ENCODE assay signal across 9 cellular contexts in the genomic region with DNA sequence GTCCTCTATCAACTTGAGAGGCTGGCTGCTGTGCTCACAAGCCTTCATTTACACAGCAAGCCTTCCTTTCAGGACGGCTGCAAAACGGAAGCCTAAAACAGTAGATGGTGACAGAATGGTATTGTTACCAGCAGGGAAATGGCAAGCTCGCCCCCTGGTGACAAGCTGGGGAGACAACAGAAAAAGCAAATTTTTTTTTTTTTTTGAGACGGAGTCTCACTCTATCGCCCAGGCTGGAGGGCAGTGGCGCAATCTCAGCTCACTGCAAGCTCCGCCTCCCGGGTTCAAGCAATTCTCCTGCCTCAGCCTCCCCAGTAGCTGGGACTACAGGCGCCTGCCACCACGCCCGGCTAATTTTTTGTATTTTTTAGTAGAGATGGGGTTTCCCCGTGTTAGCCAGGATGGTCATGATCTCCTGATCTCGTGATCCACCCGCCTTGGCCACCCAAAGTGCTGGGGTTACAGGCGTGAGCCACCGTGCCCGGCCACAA. TPM values are rescaled to one million over a fixed set of nuclear protein-coding genes. Genes with fewer than 3 reads are reported as not detected.
DNase-seq lines count a peak whose midpoint lies in the region; ATAC-seq and TF ChIP-seq lines count a peak whose summit lies in the region.
"Not testable (repeated sequence)": the region's sequence is repeated elsewhere in the genome, so short reads cannot be mapped to it uniquely, and the experiment has no call there.
"Had no signal": no experiment of that assay in that cellular context is flagged by ENCODE, and none has a peak within 500 bp of the region (broad histone marks: within the 10 kb centered on the region; RNA-seq: fewer than 3 reads in every experiment).

No MANE protein-coding gene starts in this region.

- not testable (repeated sequence) for H3K4me1 ChIP-seq in neural progenitor cell

- H3K27ac Mint-ChIP-seq in neural progenitor cell: peak overlapping the region; percentile 22
- H3K27ac Mint-ChIP-seq in stimulated activated naive CD8-positive, alpha-beta T cell treated with anti-CD3 and anti-CD28 coated beads, Interleukin-15, Interleukin-2, amounts not matched to agents 100 ng/mL and 50 ng/mL, for 24 hours: peak overlapping the region; percentile 69

- peak overlapping the region; percentile 31 for H3K27ac ChIP-seq in SU-DHL-6 (ENCODE audit: low read depth, low read length)
- H3K27ac ChIP-seq in neural progenitor cell: not testable (repeated sequence)

- H3K27me3 ChIP-seq in SU-DHL-6 (ENCODE audit: low read length); neural progenitor cell: not testable (repeated sequence)

- H3K79me2 ChIP-seq in SU-DHL-6 (ENCODE audit: insufficient read depth, low read length); neural progenitor cell (ENCODE audit: low read depth): not testable (repeated sequence)

- DNase-seq in DMS79 treated with DMSO at 0.1 percent for 48 hours (lab: John Stamatoyannopoulos, UW) (peak; percentile 50), NCI-H146 treated with DMSO at 0.1 percent for 48 hours (lab: John Stamatoyannopoulos, UW; ENCODE audit: unreplicated experiment) (peak; percentile 54), activated gamma-delta T cell treated with Interleukin-2 at 50 U/mL for 16 hours (peak; percentile 79), fibroblast of the aortic adventitia (ENCODE audit: low read depth) (peak; percentile 74), neural progenitor cell (ENCODE audit: low spot score) (peak; percentile 87)

- H3K36me3 Mint-ChIP-seq in neural progenitor cell: peaks cover 10% of the 10 kb centered on the region
- peaks cover 58% of the 10 kb centered on the region for H3K36me3 Mint-ChIP-seq in stimulated activated naive CD8-positive, alpha-beta T cell treated with anti-CD3 and anti-CD28 coated beads, Interleukin-15, Interleukin-2, amounts not matched to agents 100 ng/mL and 50 ng/mL, for 24 hours (ENCODE audit: low read depth)

- H2AFZ ChIP-seq in SU-DHL-6 (ENCODE audit: low read depth, low read length, severe bottlenecking): not testable (repeated sequence)
- H2AFZ ChIP-seq in neural progenitor cell (replicated peaks): peak overlapping the region; percentile 45

- not testable (repeated sequence) for H3K9me2 ChIP-seq in SU-DHL-6 (replicated peaks; ENCODE audit: insufficient read depth, low read length)

- ATAC-seq in HG02678 (IDR thresholded peaks at IDR 0.05; ENCODE audit: unreplicated experiment): peak; percentile 66

- not testable (repeated sequence) for H3K9ac ChIP-seq in SU-DHL-6 (ENCODE audit: low read length); neural progenitor cell

- not testable (repeated sequence) for H3K4me2 ChIP-seq in SU-DHL-6 (ENCODE audit: low read depth, low read length, poor library complexity, severe bottlenecking); neural progenitor cell

- not testable (repeated sequence) for H3K9me3 Mint-ChIP-seq in neural progenitor cell; stimulated activated naive CD8-positive, alpha-beta T cell treated with anti-CD3 and anti-CD28 coated beads, Interleukin-15, Interleukin-2, amounts not matched to agents 100 ng/mL and 50 ng/mL, for 24 hours

- not testable (repeated sequence) for H3K4me3 Mint-ChIP-seq in neural progenitor cell
- peak overlapping the region; percentile 8 for H3K4me3 Mint-ChIP-seq in stimulated activated naive CD8-positive, alpha-beta T cell treated with anti-CD3 and anti-CD28 coated beads, Interleukin-15, Interleukin-2, amounts not matched to agents 100 ng/mL and 50 ng/mL, for 24 hours

- H3K27me3 Mint-ChIP-seq in neural progenitor cell (ENCODE audit: insufficient read depth, low read depth); stimulated activated naive CD8-positive, alpha-beta T cell treated with anti-CD3 and anti-CD28 coated beads, Interleukin-15, Interleukin-2, amounts not matched to agents 100 ng/mL and 50 ng/mL, for 24 hours: not testable (repeated sequence)

- not testable (repeated sequence) for H4K20me1 ChIP-seq in SU-DHL-6 (ENCODE audit: low read depth, low read length); neural progenitor cell (ENCODE audit: low read depth)

- H3K9me3 ChIP-seq in SU-DHL-6 (ENCODE audit: insufficient read depth, low read length); neural progenitor cell (ENCODE audit: low read depth): not testable (repeated sequence)

- TF ChIP-seq CTCF in SU-DHL-6 (IDR thresholded peaks at IDR 0.05; ENCODE audit: insufficient read depth, low read length, poor library complexity, severe bottlenecking) (peak; percentile 48), fibroblast of the aortic adventitia (IDR thresholded peaks at IDR 0.05; ENCODE audit: insufficient read depth, low read length) (peak; percentile 81), neural progenitor cell (IDR thresholded peaks at IDR 0.05) (peak; percentile 93)

- not testable (repeated sequence) for H3K4me1 Mint-ChIP-seq in neural progenitor cell
- H3K4me1 Mint-ChIP-seq in stimulated activated naive CD8-positive, alpha-beta T cell treated with anti-CD3 and anti-CD28 coated beads, Interleukin-15, Interleukin-2, amounts not matched to agents 100 ng/mL and 50 ng/mL, for 24 hours (ENCODE audit: low read depth): peaks cover 15% of the 10 kb centered on the region

- H3F3A ChIP-seq in SU-DHL-6 (ENCODE audit: insufficient read depth): not testable (repeated sequence)
- peaks cover 21% of the 10 kb centered on the region for H3F3A ChIP-seq in neural progenitor cell (ENCODE audit: low read depth)

- not testable (repeated sequence) for H3K4me3 ChIP-seq in SU-DHL-6 (ENCODE audit: insufficient read depth, low read length, poor library complexity, severe bottlenecking); fibroblast of the aortic adventitia (ENCODE audit: low read depth, low read length); neural progenitor cell

- peaks cover 18% of the 10 kb centered on the region for H3K36me3 ChIP-seq in SU-DHL-6 (ENCODE audit: low read length)
- not testable (repeated sequence) for H3K36me3 ChIP-seq in neural progenitor cell

RNA-seq across cellular contexts. Expression of a gene that starts 11.8 kb away (rescaled TPM):
- total RNA-seq in fibroblast of the aortic adventitia (ENCODE audit: low replicate concordance) (15.2 and 15.7 TPM in 2 replicates), neural progenitor cell (ENCODE audit: low replicate concordance) (10.9 and 13.0 TPM in 2 replicates)

RNA-seq across cellular contexts. Expression of a gene that starts 39.9 kb away (rescaled TPM):
- total RNA-seq in fibroblast of the aortic adventitia (ENCODE audit: low replicate concordance) (36.7 and 59.7 TPM in 2 replicates), neural progenitor cell (ENCODE audit: low replicate concordance) (36.3 and 39.5 TPM in 2 replicates)

RNA-seq across cellular contexts. Expression of a gene that starts 53.3 kb away (rescaled TPM):
- total RNA-seq in fibroblast of the aortic adventitia (ENCODE audit: low replicate concordance) (not detected in 2 replicates), neural progenitor cell (ENCODE audit: low replicate concordance) (0.11 and 0.87 TPM in 2 replicates)
- total RNA-seq: frontal cortex had no signal
